In genomic region chr1:222996307-222996983, GRCh38 we compare ENCODE assay signal across 22 cellular contexts.
DNase-seq lines count a peak whose midpoint lies in the region; ATAC-seq and TF ChIP-seq lines count a peak whose summit lies in the region.
"Had no signal": no experiment of that assay in that cellular context is flagged by ENCODE, and none has a peak within 500 bp of the region (broad histone marks: within the 10 kb centered on the region; RNA-seq: fewer than 3 reads in every experiment).

No MANE protein-coding gene starts in this region.

- H3K4me1 Mint-ChIP-seq in nephron: peaks cover 37% of the 10 kb centered on the region
- H3K4me1 Mint-ChIP-seq: activated naive CD4-positive, alpha-beta T cell treated with anti-CD3 and anti-CD28 coated beads, Interleukin-2, amount 10 ng/mL, durations not matched to agents 7 days and 5 days; stimulated activated naive B cell treated with anti-CD40 and anti-IgM and Interleukin-4, amounts not matched to agents 10 μg/mL and 1 μg/mL and 100 μg/mL, for 72 hours had no signal

- no peaks in the 10 kb centered on the region for H3K27me3 ChIP-seq in DND-41 (ENCODE audit: insufficient read depth, low read length, poor library complexity)
- H3K27me3 ChIP-seq: dorsolateral prefrontal cortex had no signal

- TF ChIP-seq CTCF in DND-41 (IDR thresholded peaks at IDR 0.05; ENCODE audit: borderline replicate concordance, extremely low read depth, low read length, poor library complexity, severe bottlenecking): no peak
- TF ChIP-seq CTCF in nephron (IDR thresholded peaks at IDR 0.05; ENCODE audit: unreplicated experiment in 3 of 3): no peak

- in situ Hi-C loops in KBM-7 (cut with MboI; ENCODE audit: low pct_unique_long_range_greater_than_20kb, low sequenced_read_pairs): no loop called here

- H3K4me3 Mint-ChIP-seq in nephron: no peak overlapping the region
- H3K4me3 Mint-ChIP-seq: activated naive CD4-positive, alpha-beta T cell treated with anti-CD3 and anti-CD28 coated beads, Interleukin-2, amount 10 ng/mL, durations not matched to agents 7 days and 5 days; activated T-cell treated with anti-CD3 and anti-CD28 coated beads, Interleukin-2, amount 50 U/mL, for 4 hours; CD8-positive, alpha-beta T cell; H9; stimulated activated naive B cell treated with anti-CD40 and anti-IgM and Interleukin-4, amounts not matched to agents 10 μg/mL and 1 μg/mL and 100 μg/mL, for 72 hours had no signal

- H3K9me3 ChIP-seq in DND-41 (ENCODE audit: insufficient read depth, low read length, severe bottlenecking): no peaks in the 10 kb centered on the region

- H3K36me3 ChIP-seq in DND-41 (ENCODE audit: insufficient read depth, low read length): no peaks in the 10 kb centered on the region

- H3K4me2 ChIP-seq in DND-41 (ENCODE audit: insufficient read depth, low read length): peak overlapping the region; percentile 35; the same call in 1 of the 2 replicates

- H3K9me3 Mint-ChIP-seq in nephron: no peaks in the 10 kb centered on the region
- H3K9me3 Mint-ChIP-seq: activated naive CD4-positive, alpha-beta T cell treated with anti-CD3 and anti-CD28 coated beads, Interleukin-2, amount 10 ng/mL, durations not matched to agents 7 days and 5 days; activated T-cell treated with anti-CD3 and anti-CD28 coated beads, Interleukin-2, amount 50 U/mL, for 4 hours; CD8-positive, alpha-beta T cell; H9; stimulated activated naive B cell treated with anti-CD40 and anti-IgM and Interleukin-4, amounts not matched to agents 10 μg/mL and 1 μg/mL and 100 μg/mL, for 72 hours had no signal

- no peaks in the 10 kb centered on the region for H4K20me1 ChIP-seq in DND-41 (ENCODE audit: insufficient read depth, low read length)

- ATAC-seq in DND-41 (ENCODE audit: insufficient read depth, low read depth) (peak; percentile 86), HG02970 (IDR thresholded peaks at IDR 0.05; ENCODE audit: low FRiP score, unreplicated experiment) (no peak)
- ATAC-seq: activated T-cell treated with anti-CD3 and anti-CD28 coated beads, Interleukin-2, amount 50 U/mL, for 4 hours; CD8-positive, alpha-beta T cell; stimulated activated naive B cell treated with anti-CD40 and anti-IgM and Interleukin-4, amounts not matched to agents 10 μg/mL and 1 μg/mL and 100 μg/mL, for 72 hours had no signal

- H3K9ac ChIP-seq in DND-41 (ENCODE audit: low read depth, low read length): no peak overlapping the region

- H3K79me2 ChIP-seq in DND-41 (ENCODE audit: insufficient read depth, low read length): no peaks in the 10 kb centered on the region

- no peak overlapping the region for H2AFZ ChIP-seq in DND-41 (ENCODE audit: low read depth, low read length)

- POLR2A ChIA-PET in HEK293T (lab: Yijun Ruan, JAX): no interaction called here

- peak; percentile 50 for DNase-seq in DND-41
- peak; percentile 38 for DNase-seq in KBM-7
- peak; percentile 67 for DNase-seq in dermis blood vessel endothelial cell
- no peak for DNase-seq in hypothalamus (lab: John Stamatoyannopoulos, UW)
- DNase-seq in HEK293T (ENCODE audit: extremely low spot score): no peak
- DNase-seq: activated CD4-positive, alpha-beta T cell treated with anti-CD3 and anti-CD28 coated beads for 1 hour; activated naive CD4-positive, alpha-beta T cell treated with anti-CD3 and anti-CD28 coated beads, Interleukin-2, amount 10 ng/mL, durations not matched to agents 7 days and 5 days; activated T-cell treated with anti-CD3 and anti-CD28 coated beads, Interleukin-2, amount 50 U/mL, for 4 hours; anterior cingulate cortex; CD8-positive, alpha-beta T cell; central memory CD4-positive, alpha-beta T cell; dorsolateral prefrontal cortex; erythroblast; glutamatergic neuron; H9; IMR-90; MV-4-11; NCI-H1694 treated with DMSO at 0.1 percent for 48 hours; stimulated activated CD4-positive, alpha-beta T cell treated with anti-CD3 and anti-CD28 coated beads, Interleukin-1b, Interleukin-23, amount 100 ng/mL, for 48 hours; stimulated activated naive B cell treated with anti-CD40 and anti-IgM and Interleukin-4, amounts not matched to agents 10 μg/mL and 1 μg/mL and 100 μg/mL, for 72 hours had no signal

- H3K27me3 Mint-ChIP-seq in nephron (ENCODE audit: low read depth): no peaks in the 10 kb centered on the region
- H3K27me3 Mint-ChIP-seq: activated naive CD4-positive, alpha-beta T cell treated with anti-CD3 and anti-CD28 coated beads, Interleukin-2, amount 10 ng/mL, durations not matched to agents 7 days and 5 days; stimulated activated naive B cell treated with anti-CD40 and anti-IgM and Interleukin-4, amounts not matched to agents 10 μg/mL and 1 μg/mL and 100 μg/mL, for 72 hours had no signal

- H3K36me3 Mint-ChIP-seq in nephron (ENCODE audit: low read depth): peaks cover 41% of the 10 kb centered on the region
- H3K36me3 Mint-ChIP-seq: activated naive CD4-positive, alpha-beta T cell treated with anti-CD3 and anti-CD28 coated beads, Interleukin-2, amount 10 ng/mL, durations not matched to agents 7 days and 5 days had no signal

- H3K27ac ChIP-seq in DND-41 (ENCODE audit: low read length): peak overlapping the region; percentile 22; the same call in 1 of the 2 replicates
- H3K27ac ChIP-seq: dorsolateral prefrontal cortex had no signal

- peak overlapping the region; percentile 51 to 89 (median 79) for H3K27ac Mint-ChIP-seq in nephron
- H3K27ac Mint-ChIP-seq: activated naive CD4-positive, alpha-beta T cell treated with anti-CD3 and anti-CD28 coated beads, Interleukin-2, amount 10 ng/mL, durations not matched to agents 7 days and 5 days; CD8-positive, alpha-beta T cell; H9; stimulated activated naive B cell treated with anti-CD40 and anti-IgM and Interleukin-4, amounts not matched to agents 10 μg/mL and 1 μg/mL and 100 μg/mL, for 72 hours had no signal

- no peak overlapping the region for H3K4me3 ChIP-seq in DND-41 (ENCODE audit: low read depth in 1 of 2, low read length in 2 of 2)
- H3K4me3 ChIP-seq: dorsolateral prefrontal cortex had no signal

- peaks cover 23% of the 10 kb centered on the region for H3K4me1 ChIP-seq in DND-41 (ENCODE audit: insufficient read depth, low read length)

- CTCF ChIA-PET in HEK293T (lab: Yijun Ruan, JAX): interaction anchor here (0.7 kb wide), 1 partner anchor 279 kb away, joined by 3 read pairs; no protein-coding TSS in a partner anchor

TF ChIP-seq in HEK293T, 16 proteins besides CTCF, POLR2A, EP300 and RAD21:
- TF ChIP-seq LEF1 (IDR thresholded peaks at IDR 0.05; ENCODE audit: borderline replicate concordance) (no peak), TARDBP (IDR thresholded peaks at IDR 0.05) (no peak), FOXK2 (IDR thresholded peaks at IDR 0.05) (no peak)

Comparison
In these comparisons a context has a peak if more than half of its experiments do, and no peak if none do; other contexts are left out.
1. DNase-seq: peak in DND-41 (single experiment), KBM-7 (single experiment) and dermis blood vessel endothelial cell (single experiment); none in hypothalamus (0 of 51) and HEK293T (single experiment).